In genomic region chr12:96213869-96214268, GRCh38 we compare ENCODE assay signal across 23 cellular contexts. TPM values are rescaled to one million over a fixed set of nuclear protein-coding genes. Genes with fewer than 3 reads are reported as not detected.
DNase-seq lines count a peak whose midpoint lies in the region; ATAC-seq and TF ChIP-seq lines count a peak whose summit lies in the region.
"Had no signal": no experiment of that assay in that cellular context is flagged by ENCODE, and none has a peak within 500 bp of the region (broad histone marks: within the 10 kb centered on the region; RNA-seq: fewer than 3 reads in every experiment).

No MANE protein-coding gene starts in this region.

- no peak for TF ChIP-seq CTCF in OCI-LY7 (conservative IDR thresholded peaks at IDR 0.05; ENCODE audit: low read length)
- no peak for TF ChIP-seq CTCF in gastrocnemius medialis (IDR thresholded peaks at IDR 0.05 in 4 of 5, conservative IDR thresholded peaks at IDR 0.05 in 1 of 5)

- peak overlapping the region; percentile 43 for H3K4me2 ChIP-seq in OCI-LY7 (ENCODE audit: low read length)

- CTCF ChIA-PET in OCI-LY7 (lab: Charles Lee; ENCODE audit: unreplicated experiment): no interaction called here

- ATAC-seq in activated T-cell treated with anti-CD3 and anti-CD28 coated beads, Interleukin-2, amount 50 U/mL, for 4 hours: no peak
- ATAC-seq in effector memory CD8-positive, alpha-beta T cell (replicated peaks): no peak
- ATAC-seq in gastrocnemius medialis: no peak
- ATAC-seq: CD8-positive, alpha-beta T cell; left lung; Panc1; SK-N-SH treated with all-trans-retinoic acid at 6 μM for 48 hours had no signal

- no peaks in the 10 kb centered on the region for H3K27me3 Mint-ChIP-seq in activated T-cell treated with anti-CD3 and anti-CD28 coated beads, Interleukin-2, amount 50 U/mL, for 24 hours
- no peaks in the 10 kb centered on the region for H3K27me3 Mint-ChIP-seq in activated T-cell treated with anti-CD3 and anti-CD28 coated beads, Interleukin-2, amount 50 U/mL, for 4 hours (ENCODE audit: low read depth)
- H3K27me3 Mint-ChIP-seq in effector memory CD8-positive, alpha-beta T cell: no peaks in the 10 kb centered on the region
- H3K27me3 Mint-ChIP-seq: central memory CD8-positive, alpha-beta T cell had no signal

- H3K36me3 ChIP-seq in OCI-LY7 (ENCODE audit: insufficient read depth, low read length) (no peaks in the 10 kb centered on the region), gastrocnemius medialis (no peaks in the 10 kb centered on the region)
- H3K36me3 ChIP-seq: sigmoid colon, tibial nerve had no signal

- H2AFZ ChIP-seq in OCI-LY7 (ENCODE audit: low read length): no peak overlapping the region

- H3K4me1 ChIP-seq in OCI-LY7 (ENCODE audit: insufficient read depth, low read length, poor library complexity, severe bottlenecking) (peaks cover 66% of the 10 kb centered on the region), gastrocnemius medialis (peaks cover 22 to 27% of the 10 kb centered on the region in 2 donors)

- intact Hi-C loops in OCI-LY7 (cut with micrococcal nuclease; ENCODE audit: unreplicated experiment) (loop anchor here (2.0 kb wide), 1 partner anchor 187 kb away; the partner anchor contains the start of gene CDK17), gastrocnemius medialis (cut with DNase I; ENCODE audit: low total_unique reads) (loop anchor here (2.0 to 10.0 kb wide), 2 partner anchors 199 to 301 kb away; no protein-coding TSS in a partner anchor)

- peaks cover 55% of the 10 kb centered on the region for H3K36me3 Mint-ChIP-seq in activated T-cell treated with anti-CD3 and anti-CD28 coated beads, Interleukin-2, amount 50 U/mL, for 24 hours (ENCODE audit: low read depth)
- peaks cover 13% of the 10 kb centered on the region for H3K36me3 Mint-ChIP-seq in activated T-cell treated with anti-CD3 and anti-CD28 coated beads, Interleukin-2, amount 50 U/mL, for 4 hours (ENCODE audit: insufficient read depth)
- H3K36me3 Mint-ChIP-seq in effector memory CD8-positive, alpha-beta T cell (ENCODE audit: insufficient read depth): peaks cover 44% of the 10 kb centered on the region

- peak; percentile 18 for DNase-seq in activated T-cell treated with anti-CD3 and anti-CD28 coated beads, Interleukin-2, amount 50 U/mL, for 24 hours
- no peak for DNase-seq in activated T-cell treated with anti-CD3 and anti-CD28 coated beads, Interleukin-2, amount 50 U/mL, for 4 hours
- DNase-seq in OCI-LY7 (ENCODE audit: low spot score): no peak
- no peak for DNase-seq in effector memory CD8-positive, alpha-beta T cell
- DNase-seq in gastrocnemius medialis: no peak
- no peak for DNase-seq in HuH-7 (ENCODE audit: low spot score)
- DNase-seq in stimulated activated CD4-positive, alpha-beta T cell treated with anti-CD3 and anti-CD28 coated beads, Interleukin-2, amount 100 ng/mL, for 24 hours: no peak
- DNase-seq in G401 (ENCODE audit: low spot score): no peak
- DNase-seq: activated CD4-positive, alpha-beta T cell treated with anti-CD3 and anti-CD28 coated beads, Interleukin-2, amount 50 U/mL, for 4 hours; activated T-cell treated with anti-CD3 and anti-CD28 coated beads, Interleukin-2, amount 50 U/mL, for 1 hour; foreskin melanocyte; HCEC 1CT; left lung; NCI-H1417; NCI-H2171 treated with DMSO at 0.1 percent for 48 hours; NCI-H774; sigmoid colon; stimulated activated CD4-positive, alpha-beta T cell treated with anti-CD3 and anti-CD28 coated beads, Interleukin-2, amount 100 ng/mL, for 48 hours had no signal

- no peaks in the 10 kb centered on the region for H3K9me3 Mint-ChIP-seq in activated T-cell treated with anti-CD3 and anti-CD28 coated beads, Interleukin-2, amount 50 U/mL, for 24 hours
- no peaks in the 10 kb centered on the region for H3K9me3 Mint-ChIP-seq in activated T-cell treated with anti-CD3 and anti-CD28 coated beads, Interleukin-2, amount 50 U/mL, for 4 hours
- no peaks in the 10 kb centered on the region for H3K9me3 Mint-ChIP-seq in effector memory CD8-positive, alpha-beta T cell
- H3K9me3 Mint-ChIP-seq: CD8-positive, alpha-beta T cell; central memory CD8-positive, alpha-beta T cell had no signal

- H3K4me3 ChIP-seq in OCI-LY7 (ENCODE audit: low read depth, low read length, poor library complexity, severe bottlenecking): no peak overlapping the region
- no peak overlapping the region for H3K4me3 ChIP-seq in gastrocnemius medialis
- H3K4me3 ChIP-seq: left lung, sigmoid colon, tibial nerve had no signal

- no TSS peak for BruUV-seq in OCI-LY7 (replicated peaks; lab: Mats Ljungman, UMichigan)

- no peak for TF ChIP-seq POLR2A in gastrocnemius medialis (IDR thresholded peaks at IDR 0.05)

- in situ Hi-C loops in gastrocnemius medialis (cut with MboI; ENCODE audit: low sequenced_read_pairs in 4 of 4): loop anchor here in 3 of 4 donors (5.0 to 25.0 kb wide), 6 partner anchors 147 to 301 kb away; partner anchors contain the start of gene CDK17 (in 1 of the 3)
- in situ Hi-C loops in G401 (cut with HindIII; ENCODE audit: low sequenced_read_pairs): no loop called here

- POLR2A ChIA-PET in OCI-LY7 (lab: Charles Lee): interaction anchor here (0.7 to 1.6 kb wide), 2 partner anchors 13 to 182 kb away, joined by 3 to 4 read pairs; no protein-coding TSS in a partner anchor

- H3K4me3 Mint-ChIP-seq in activated T-cell treated with anti-CD3 and anti-CD28 coated beads, Interleukin-2, amount 50 U/mL, for 24 hours: no peak overlapping the region
- no peak overlapping the region for H3K4me3 Mint-ChIP-seq in activated T-cell treated with anti-CD3 and anti-CD28 coated beads, Interleukin-2, amount 50 U/mL, for 4 hours
- H3K4me3 Mint-ChIP-seq in effector memory CD8-positive, alpha-beta T cell: peak overlapping the region in 1 of 2 donors; percentile 63
- H3K4me3 Mint-ChIP-seq: CD8-positive, alpha-beta T cell; central memory CD8-positive, alpha-beta T cell had no signal

- no peaks in the 10 kb centered on the region for H3K9me3 ChIP-seq in OCI-LY7 (ENCODE audit: low read length)
- H3K9me3 ChIP-seq in gastrocnemius medialis: no peaks in the 10 kb centered on the region
- H3K9me3 ChIP-seq: left lung, sigmoid colon, tibial nerve had no signal

- H4K20me1 ChIP-seq in OCI-LY7 (ENCODE audit: insufficient read depth, low read length): 0 out of 2 replicates have a peak, but pooled peaks cover 15% of the 10 kb centered on the region

- H3K4me1 Mint-ChIP-seq in activated T-cell treated with anti-CD3 and anti-CD28 coated beads, Interleukin-2, amount 50 U/mL, for 24 hours (ENCODE audit: low read depth): peaks cover 81% of the 10 kb centered on the region
- peaks cover 71% of the 10 kb centered on the region for H3K4me1 Mint-ChIP-seq in activated T-cell treated with anti-CD3 and anti-CD28 coated beads, Interleukin-2, amount 50 U/mL, for 4 hours (ENCODE audit: low read depth)
- peaks cover 37 to 47% of the 10 kb centered on the region in 2 donors for H3K4me1 Mint-ChIP-seq in effector memory CD8-positive, alpha-beta T cell (ENCODE audit: low read depth in 2 of 2)

- no peaks in the 10 kb centered on the region for H3K27me3 ChIP-seq in gastrocnemius medialis
- H3K27me3 ChIP-seq: left lung, sigmoid colon, tibial nerve had no signal

- H3K9me2 ChIP-seq in OCI-LY7 (ENCODE audit: insufficient read depth, low read length): no peaks in the 10 kb centered on the region

- no peak overlapping the region for H3K27ac ChIP-seq in OCI-LY7 (ENCODE audit: low read depth, low read length, poor library complexity, severe bottlenecking)
- peak overlapping the region in 3 of 4 donors; percentile 25 to 49 (median 27) for H3K27ac ChIP-seq in gastrocnemius medialis
- H3K27ac ChIP-seq: tibial nerve had no signal

- no peaks in the 10 kb centered on the region for H3K79me2 ChIP-seq in OCI-LY7 (ENCODE audit: insufficient read depth, low read depth, low read length)

- H3K27ac Mint-ChIP-seq in activated T-cell treated with anti-CD3 and anti-CD28 coated beads, Interleukin-2, amount 50 U/mL, for 24 hours: peak overlapping the region; percentile 88
- peak overlapping the region; percentile 85 to 88 for H3K27ac Mint-ChIP-seq in effector memory CD8-positive, alpha-beta T cell

RNA-seq across cellular contexts. Expression of gene ELK3, which starts 19.7 kb away (rescaled TPM):
- total RNA-seq in activated T-cell treated with anti-CD3 and anti-CD28 coated beads, Interleukin-2, amount 50 U/mL, for 4 hours: 10 to 100 TPM; 33.8 to 43.1 (median 33.9) TPM
- total RNA-seq in OCI-LY7 (2014; rRNA removed; shearing (Covaris generic)): 1.9 and 2.2 TPM in 2 replicates
- total RNA-seq in OCI-LY7 (2022): 2.5 and 4.2 TPM in 2 replicates
- total RNA-seq in gastrocnemius medialis: 1 to 10 TPM; 3.7 to 6.6 (median 4.9) TPM
- 7.3 and 12.4 TPM in 2 replicates for total RNA-seq in G401 (2014; rRNA removed; shearing (Covaris generic))
